9 cellular contexts compared by ENCODE assay signal in genomic region chr16:85718682-85719081, GRCh38. TPM values are rescaled to one million over a fixed set of nuclear protein-coding genes. Genes with fewer than 3 reads are reported as not detected.
A peak's percentile ranks its signal among the peaks of the same experiment; 100 is the strongest.
DNase-seq lines count a peak whose midpoint lies in the region; ATAC-seq and TF ChIP-seq lines count a peak whose summit lies in the region.
"Had no signal": no experiment of that assay in that cellular context is flagged by ENCODE, and none has a peak within 500 bp of the region (broad histone marks: within the 10 kb centered on the region; RNA-seq: fewer than 3 reads in every experiment).

No MANE protein-coding gene starts in this region.

- H3K4me3 ChIP-seq in right cardiac atrium (ENCODE audit: low read length) (no peak overlapping the region), fibroblast of lung (replicated peaks in 1 of 4; ENCODE audit: control extremely low read depth in 1 of 4, insufficient read depth in 1 of 4, low read depth in 3 of 4, low read length in 4 of 4) (no peak overlapping the region), tibial nerve (no peak overlapping the region), prostate gland (no peak overlapping the region)

- H3K27ac ChIP-seq in right cardiac atrium (ENCODE audit: low read length), result no peak overlapping the region
- H3K27ac ChIP-seq in fibroblast of lung (ENCODE audit: insufficient read depth, low read length), result no peak overlapping the region
- H3K27ac ChIP-seq in tibial nerve, result no peak overlapping the region
- H3K27ac ChIP-seq in prostate gland, result no peak overlapping the region

- DNase-seq in Right ventricle myocardium superior (no peak), right cardiac atrium (no peak), NCI-H69 (lab: John Stamatoyannopoulos, UW) (peak; percentile 29), fibroblast of lung (ENCODE audit: low read depth in 2 of 2) (no peak), tibial nerve (ENCODE audit: low spot score in 2 of 2) (no peak), prostate gland (ENCODE audit: low spot score) (no peak), SKM-1 treated with dmso at 0.1 percent for 144 hours (lab: John Stamatoyannopoulos, UW; ENCODE audit: unreplicated experiment) (no peak)
- DNase-seq: activated CD8-positive, alpha-beta memory T cell treated with anti-CD3 and anti-CD28 coated beads, Interleukin-2, amount 10 ng/mL, durations not matched to agents 7 days and 5 days had no signal

- H3K36me3 ChIP-seq in fibroblast of lung (ENCODE audit: control insufficient read depth, insufficient read depth, low read length) (peaks cover 2% of the 10 kb centered on the region), tibial nerve (no peaks in the 10 kb centered on the region), prostate gland (no peaks in the 10 kb centered on the region)

- H3K4me2 ChIP-seq in fibroblast of lung (ENCODE audit: extremely low read depth, insufficient read depth, low read length), result no peak overlapping the region

- no peaks in the 10 kb centered on the region for H4K20me1 ChIP-seq in fibroblast of lung (ENCODE audit: control insufficient read depth, extremely low read depth, insufficient read depth, low read length)

- intact Hi-C loops in Right ventricle myocardium superior (cut with DNase I), result loop anchor here (10.0 kb wide), 2 partner anchors 64 to 444 kb away; no protein-coding TSS in a partner anchor
- intact Hi-C loops in right cardiac atrium (cut with DNase I), result loop anchor here in 3 of 4 donors (10.0 kb wide), 4 partner anchors 324 to 604 kb away; partner anchors contain the start of gene CIBAR2 (in 1 of the 3)
- intact Hi-C loops in prostate gland (cut with DNase I), result loop anchor here (5.0 to 10.0 kb wide), 4 partner anchors 46 to 441 kb away; no protein-coding TSS in a partner anchor

- 40% methylated on average over 11 of the region's 11 CpGs for WGBS in right cardiac atrium
- 46% methylated on average over 11 of the region's 11 CpGs for WGBS in tibial nerve, 2 donors
- WGBS in prostate gland, result 53% methylated on average over 11 of the region's 11 CpGs

- ATAC-seq in Right ventricle myocardium superior (ENCODE audit: poor library complexity), result peak; percentile 26
- ATAC-seq in right cardiac atrium, result no peak
- ATAC-seq in GM18907 (IDR thresholded peaks at IDR 0.05; ENCODE audit: unreplicated experiment), result no peak
- ATAC-seq: activated CD8-positive, alpha-beta memory T cell treated with anti-CD3 and anti-CD28 coated beads, Interleukin-2, amount 10 ng/mL, durations not matched to agents 7 days and 5 days had no signal

- H3K4me1 ChIP-seq in right cardiac atrium (ENCODE audit: control insufficient read depth, insufficient read depth, low read length), result no peaks in the 10 kb centered on the region
- H3K4me1 ChIP-seq in fibroblast of lung (ENCODE audit: control insufficient read depth, extremely low read depth, insufficient read depth, low read length), result peaks cover 2% of the 10 kb centered on the region
- peaks cover 0 to 32% (median 11%) of the 10 kb centered on the region in 4 donors for H3K4me1 ChIP-seq in tibial nerve
- H3K4me1 ChIP-seq in prostate gland (replicated peaks), result no peaks in the 10 kb centered on the region

- no peaks in the 10 kb centered on the region for H3K79me2 ChIP-seq in fibroblast of lung (ENCODE audit: control insufficient read depth, insufficient read depth, low read length)

- H3K9me3 ChIP-seq in right cardiac atrium (ENCODE audit: control insufficient read depth, low read length) (no peaks in the 10 kb centered on the region), fibroblast of lung (ENCODE audit: control insufficient read depth, insufficient read depth, low read depth, low read length) (no peaks in the 10 kb centered on the region), tibial nerve (no peaks in the 10 kb centered on the region), prostate gland (no peaks in the 10 kb centered on the region)

- TF ChIP-seq EP300 in tibial nerve (IDR thresholded peaks at IDR 0.05), result no peak

- TF ChIP-seq CTCF in fibroblast of lung (conservative IDR thresholded peaks at IDR 0.05 in 1 of 2, IDR thresholded peaks at IDR 0.05 in 1 of 2; ENCODE audit: low read depth in 1 of 2, low read length in 2 of 2) (peak; percentile 22 to 40), tibial nerve (IDR thresholded peaks at IDR 0.05) (peak in 3 of 5 experiments; percentile 16 to 31 (median 19)), prostate gland (IDR thresholded peaks at IDR 0.05) (peak in 2 of 4 experiments; percentile 11 to 18)

- TF ChIP-seq POLR2A in tibial nerve (IDR thresholded peaks at IDR 0.05) (no peak), prostate gland (IDR thresholded peaks at IDR 0.05) (no peak)

- H3K9ac ChIP-seq in fibroblast of lung (ENCODE audit: insufficient read depth, low read length), result no peak overlapping the region

- H2AFZ ChIP-seq in fibroblast of lung (ENCODE audit: low read length), result no peak overlapping the region

- H3K27me3 ChIP-seq in right cardiac atrium (ENCODE audit: control insufficient read depth, insufficient read depth) (no peaks in the 10 kb centered on the region), fibroblast of lung (ENCODE audit: control insufficient read depth, insufficient read depth, low read length) (no peaks in the 10 kb centered on the region), tibial nerve (peaks cover 0 to 2% of the 10 kb centered on the region in 2 donors), prostate gland (replicated peaks; ENCODE audit: insufficient read depth) (no peaks in the 10 kb centered on the region)

RNA-seq across cellular contexts. Expression of gene GINS2, which starts 29.9 kb away (rescaled TPM):
- total RNA-seq in Right ventricle myocardium superior, result 0.81 TPM
- total RNA-seq in right cardiac atrium, result 1 to 10 TPM in 1 of 4 donors, under 1 TPM in 3; 0.33 to 1.1 (median 0.40) TPM
- polyA plus RNA-seq in right cardiac atrium, result 0.23 TPM
- total RNA-seq in fibroblast of lung, result 0.26 and 1.8 TPM in 2 replicates
- 5.5 and 18.3 TPM in 2 replicates for polyA plus RNA-seq in fibroblast of lung
- 5.4 and 17.3 TPM in 2 replicates for polyA plus RNA-seq in fibroblast of lung (2012)
- 2.6 and 6.7 TPM in 2 replicates for polyA minus RNA-seq in fibroblast of lung (ENCODE audit: low replicate concordance)
- under 1 TPM in 2 of 4 donors, not detected in 2; 0.20 to 0.66 TPM for total RNA-seq in tibial nerve
- total RNA-seq in prostate gland, result 1 to 10 TPM; 4.5 to 6.2 TPM

RNA-seq across cellular contexts. Expression of gene C16orf74, which starts 32.2 kb away (rescaled TPM):
- total RNA-seq in Right ventricle myocardium superior, result 2.3 TPM
- total RNA-seq in right cardiac atrium, result 1 to 10 TPM; 1.1 to 2.1 (median 1.4) TPM
- 1.8 TPM for polyA plus RNA-seq in right cardiac atrium
- total RNA-seq in fibroblast of lung, result 5.4 and 6.4 TPM in 2 replicates
- polyA plus RNA-seq in fibroblast of lung, result 3.2 and 4.6 TPM in 2 replicates
- polyA plus RNA-seq in fibroblast of lung (2012), result 8.0 and 9.6 TPM in 2 replicates
- polyA minus RNA-seq in fibroblast of lung (ENCODE audit: low replicate concordance), result 0.35 and 2.3 TPM in 2 replicates
- total RNA-seq in tibial nerve, result 1 to 10 TPM in 2 of 4 donors, not detected in 2; 1.5 to 2.5 TPM
- 10 to 100 TPM; 17.4 to 19.3 TPM for total RNA-seq in prostate gland
